In the genomic region with DNA sequence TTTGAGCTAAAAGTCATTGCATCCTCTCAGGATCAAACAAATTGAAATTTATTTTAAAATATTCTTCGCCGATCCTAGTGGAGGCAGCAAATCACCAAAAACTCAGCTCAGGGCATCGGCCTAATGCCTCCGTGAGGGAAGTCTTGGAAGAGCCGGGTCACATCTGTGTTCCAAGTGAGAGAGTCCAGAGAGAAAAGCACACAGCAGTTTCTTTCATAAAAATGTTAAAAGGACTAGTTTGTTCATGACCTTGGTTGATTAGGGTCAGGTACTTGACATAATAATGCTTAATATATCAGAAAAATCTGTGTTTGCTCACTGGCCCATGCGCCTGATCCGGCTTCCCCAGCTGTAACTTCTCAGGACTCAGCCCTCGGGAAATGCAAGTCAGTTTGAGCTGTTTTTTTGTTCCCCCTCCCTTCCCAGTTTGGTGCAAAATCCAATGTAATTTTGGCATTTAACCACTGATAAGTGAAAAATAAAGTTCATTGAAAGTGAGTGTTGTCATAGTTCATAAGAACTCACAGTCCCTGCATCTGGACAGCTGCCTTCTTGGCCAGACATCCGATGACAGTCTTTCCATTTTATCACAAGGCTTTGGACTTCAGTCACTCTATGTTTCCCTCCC, we compare ENCODE assay signal across 1 cellular context.
TF ChIP-seq lines count a peak whose summit lies in the region.

No MANE protein-coding gene starts in this region.

TF ChIP-seq in GM23338, 12 proteins besides CTCF, POLR2A, EP300 and RAD21 (continued from another document):
- TF ChIP-seq, protein P1, sequence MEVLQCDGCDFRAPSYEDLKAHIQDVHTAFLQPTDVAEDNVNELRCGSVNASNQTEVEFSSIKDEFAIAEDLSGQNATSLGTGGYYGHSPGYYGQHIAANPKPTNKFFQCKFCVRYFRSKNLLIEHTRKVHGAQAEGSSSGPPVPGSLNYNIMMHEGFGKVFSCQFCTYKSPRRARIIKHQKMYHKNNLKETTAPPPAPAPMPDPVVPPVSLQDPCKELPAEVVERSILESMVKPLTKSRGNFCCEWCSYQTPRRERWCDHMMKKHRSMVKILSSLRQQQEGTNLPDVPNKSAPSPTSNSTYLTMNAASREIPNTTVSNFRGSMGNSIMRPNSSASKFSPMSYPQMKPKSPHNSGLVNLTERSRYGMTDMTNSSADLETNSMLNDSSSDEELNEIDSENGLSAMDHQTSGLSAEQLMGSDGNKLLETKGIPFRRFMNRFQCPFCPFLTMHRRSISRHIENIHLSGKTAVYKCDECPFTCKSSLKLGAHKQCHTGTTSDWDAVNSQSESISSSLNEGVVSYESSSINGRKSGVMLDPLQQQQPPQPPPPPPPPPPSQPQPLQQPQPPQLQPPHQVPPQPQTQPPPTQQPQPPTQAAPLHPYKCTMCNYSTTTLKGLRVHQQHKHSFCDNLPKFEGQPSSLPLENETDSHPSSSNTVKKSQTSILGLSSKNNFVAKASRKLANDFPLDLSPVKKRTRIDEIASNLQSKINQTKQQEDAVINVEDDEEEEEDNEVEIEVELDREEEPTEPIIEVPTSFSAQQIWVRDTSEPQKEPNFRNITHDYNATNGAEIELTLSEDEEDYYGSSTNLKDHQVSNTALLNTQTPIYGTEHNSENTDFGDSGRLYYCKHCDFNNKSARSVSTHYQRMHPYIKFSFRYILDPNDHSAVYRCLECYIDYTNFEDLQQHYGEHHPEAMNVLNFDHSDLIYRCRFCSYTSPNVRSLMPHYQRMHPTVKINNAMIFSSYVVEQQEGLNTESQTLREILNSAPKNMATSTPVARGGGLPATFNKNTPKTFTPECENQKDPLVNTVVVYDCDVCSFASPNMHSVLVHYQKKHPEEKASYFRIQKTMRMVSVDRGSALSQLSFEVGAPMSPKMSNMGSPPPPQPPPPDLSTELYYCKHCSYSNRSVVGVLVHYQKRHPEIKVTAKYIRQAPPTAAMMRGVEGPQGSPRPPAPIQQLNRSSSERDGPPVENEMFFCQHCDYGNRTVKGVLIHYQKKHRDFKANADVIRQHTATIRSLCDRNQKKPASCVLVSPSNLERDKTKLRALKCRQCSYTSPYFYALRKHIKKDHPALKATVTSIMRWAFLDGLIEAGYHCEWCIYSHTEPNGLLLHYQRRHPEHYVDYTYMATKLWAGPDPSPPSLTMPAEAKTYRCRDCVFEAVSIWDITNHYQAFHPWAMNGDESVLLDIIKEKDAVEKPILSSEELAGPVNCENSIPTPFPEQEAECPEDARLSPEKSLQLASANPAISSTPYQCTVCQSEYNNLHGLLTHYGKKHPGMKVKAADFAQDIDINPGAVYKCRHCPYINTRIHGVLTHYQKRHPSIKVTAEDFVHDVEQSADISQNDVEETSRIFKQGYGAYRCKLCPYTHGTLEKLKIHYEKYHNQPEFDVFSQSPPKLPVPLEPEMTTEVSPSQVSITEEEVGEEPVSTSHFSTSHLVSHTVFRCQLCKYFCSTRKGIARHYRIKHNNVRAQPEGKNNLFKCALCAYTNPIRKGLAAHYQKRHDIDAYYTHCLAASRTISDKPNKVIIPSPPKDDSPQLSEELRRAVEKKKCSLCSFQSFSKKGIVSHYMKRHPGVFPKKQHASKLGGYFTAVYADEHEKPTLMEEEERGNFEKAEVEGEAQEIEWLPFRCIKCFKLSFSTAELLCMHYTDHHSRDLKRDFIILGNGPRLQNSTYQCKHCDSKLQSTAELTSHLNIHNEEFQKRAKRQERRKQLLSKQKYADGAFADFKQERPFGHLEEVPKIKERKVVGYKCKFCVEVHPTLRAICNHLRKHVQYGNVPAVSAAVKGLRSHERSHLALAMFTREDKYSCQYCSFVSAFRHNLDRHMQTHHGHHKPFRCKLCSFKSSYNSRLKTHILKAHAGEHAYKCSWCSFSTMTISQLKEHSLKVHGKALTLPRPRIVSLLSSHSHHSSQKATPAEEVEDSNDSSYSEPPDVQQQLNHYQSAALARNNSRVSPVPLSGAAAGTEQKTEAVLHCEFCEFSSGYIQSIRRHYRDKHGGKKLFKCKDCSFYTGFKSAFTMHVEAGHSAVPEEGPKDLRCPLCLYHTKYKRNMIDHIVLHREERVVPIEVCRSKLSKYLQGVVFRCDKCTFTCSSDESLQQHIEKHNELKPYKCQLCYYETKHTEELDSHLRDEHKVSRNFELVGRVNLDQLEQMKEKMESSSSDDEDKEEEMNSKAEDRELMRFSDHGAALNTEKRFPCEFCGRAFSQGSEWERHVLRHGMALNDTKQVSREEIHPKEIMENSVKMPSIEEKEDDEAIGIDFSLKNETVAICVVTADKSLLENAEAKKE (CRISPR knock-in tag; IDR thresholded peaks at IDR 0.05), result no peak
- TF ChIP-seq ZNF331 (CRISPR knock-in tag; IDR thresholded peaks at IDR 0.05; ENCODE audit: low read depth) (no peak), STAT1 (IDR thresholded peaks at IDR 0.05; ENCODE audit: unreplicated experiment) (no peak), EZH2 (IDR thresholded peaks at IDR 0.05; ENCODE audit: low read depth, unreplicated experiment) (no peak), POLR2AphosphoS5 (IDR thresholded peaks at IDR 0.05; ENCODE audit: low read depth) (no peak), REST (IDR thresholded peaks at IDR 0.05; ENCODE audit: unreplicated experiment) (no peak)
- TF ChIP-seq, protein P2, sequence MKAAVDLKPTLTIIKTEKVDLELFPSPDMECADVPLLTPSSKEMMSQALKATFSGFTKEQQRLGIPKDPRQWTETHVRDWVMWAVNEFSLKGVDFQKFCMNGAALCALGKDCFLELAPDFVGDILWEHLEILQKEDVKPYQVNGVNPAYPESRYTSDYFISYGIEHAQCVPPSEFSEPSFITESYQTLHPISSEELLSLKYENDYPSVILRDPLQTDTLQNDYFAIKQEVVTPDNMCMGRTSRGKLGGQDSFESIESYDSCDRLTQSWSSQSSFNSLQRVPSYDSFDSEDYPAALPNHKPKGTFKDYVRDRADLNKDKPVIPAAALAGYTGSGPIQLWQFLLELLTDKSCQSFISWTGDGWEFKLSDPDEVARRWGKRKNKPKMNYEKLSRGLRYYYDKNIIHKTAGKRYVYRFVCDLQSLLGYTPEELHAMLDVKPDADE (IDR thresholded peaks at IDR 0.05), result no peak
